21 cellular contexts compared by ENCODE assay signal in genomic region chr9:110133059-110133458, GRCh38.
DNase-seq lines count a peak whose midpoint lies in the region; FAIRE-seq and TF ChIP-seq lines count a peak whose summit lies in the region.
"Had no signal": no experiment of that assay in that cellular context is flagged by ENCODE, and none has a peak within 500 bp of the region (broad histone marks: within the 10 kb centered on the region; RNA-seq: fewer than 3 reads in every experiment).

No MANE protein-coding gene starts in this region.

- TF ChIP-seq EP300 in esophagus muscularis mucosa (IDR thresholded peaks at IDR 0.05) = no peak

- H3K4me1 ChIP-seq in GM23248 (ENCODE audit: insufficient read depth) (peaks cover 48% of the 10 kb centered on the region), esophagus muscularis mucosa (peaks cover 80 to 89% (median 81%) of the 10 kb centered on the region in 4 donors), osteoblast (ENCODE audit: insufficient read depth, low read length) (peaks cover 41% of the 10 kb centered on the region), small intestine (ENCODE audit: control insufficient read depth in 2 of 2, insufficient read depth in 1 of 2, low read depth in 1 of 2, low read length in 1 of 2) (peaks cover 0 to 4% of the 10 kb centered on the region in 2 donors)

- H3K79me2 ChIP-seq in GM23248 (ENCODE audit: insufficient read depth) (peaks cover 100% of the 10 kb centered on the region), SU-DHL-6 (ENCODE audit: insufficient read depth, low read length) (peaks cover 98% of the 10 kb centered on the region), osteoblast (ENCODE audit: insufficient read depth, low read length) (peaks cover 98% of the 10 kb centered on the region)

- FAIRE-seq in small intestine (lab: Jason Lieb, UNC) = no peak
- FAIRE-seq: frontal cortex, HepG2 had no signal

- H3K4me3 ChIP-seq in GM23248 = no peak overlapping the region
- H3K4me3 ChIP-seq in SU-DHL-6 (ENCODE audit: insufficient read depth, low read length, poor library complexity, severe bottlenecking) = no peak overlapping the region
- no peak overlapping the region for H3K4me3 ChIP-seq in esophagus muscularis mucosa
- no peak overlapping the region for H3K4me3 ChIP-seq in osteoblast (ENCODE audit: insufficient read depth, low read length)
- no peak overlapping the region for H3K4me3 ChIP-seq in small intestine (ENCODE audit: low read depth in 1 of 2, low read length in 2 of 2)
- H3K4me3 ChIP-seq: lower lobe of right lung, ovary had no signal

- intact Hi-C loops in esophagus muscularis mucosa (cut with DNase I) = no loop called here
- intact Hi-C loops in activated CD4-positive, alpha-beta memory T cell treated with anti-CD3 and anti-CD28 coated beads for 36 hours (cut with micrococcal nuclease) = no loop called here

- H3K9me3 ChIP-seq in GM23248 (ENCODE audit: low read depth) (no peaks in the 10 kb centered on the region), SU-DHL-6 (ENCODE audit: insufficient read depth, low read length) (no peaks in the 10 kb centered on the region), esophagus muscularis mucosa (no peaks in the 10 kb centered on the region), osteoblast (ENCODE audit: low read depth, low read length) (no peaks in the 10 kb centered on the region), small intestine (ENCODE audit: control insufficient read depth, low read depth) (no peaks in the 10 kb centered on the region)
- H3K9me3 ChIP-seq: lower lobe of right lung, ovary had no signal

- H3K9me3 Mint-ChIP-seq in activated CD4-positive, alpha-beta memory T cell treated with anti-CD3 and anti-CD28 coated beads for 36 hours = no peaks in the 10 kb centered on the region

- no peaks in the 10 kb centered on the region for H3K9me2 ChIP-seq in GM23248 (ENCODE audit: insufficient read depth)
- H3K9me2 ChIP-seq in SU-DHL-6 (replicated peaks; ENCODE audit: insufficient read depth, low read length) = no peaks in the 10 kb centered on the region

- H2AFZ ChIP-seq in GM23248 (no peak overlapping the region), SU-DHL-6 (ENCODE audit: low read depth, low read length, severe bottlenecking) (no peak overlapping the region), osteoblast (ENCODE audit: low read length) (no peak overlapping the region)

- H3K9ac ChIP-seq in GM23248 (0 out of 2 replicates have a peak overlapping the region, but pooled peaks have one; percentile 3), SU-DHL-6 (ENCODE audit: low read length) (no peak overlapping the region)

- in situ Hi-C loops in GM23248 (cut with MboI) = no loop called here

- H4K20me1 ChIP-seq in GM23248 (ENCODE audit: insufficient read depth) = peaks cover 27% of the 10 kb centered on the region; the same call in 1 of the 2 replicates
- no peaks in the 10 kb centered on the region for H4K20me1 ChIP-seq in SU-DHL-6 (ENCODE audit: low read depth, low read length)
- H4K20me1 ChIP-seq in osteoblast (ENCODE audit: insufficient read depth, low read length) = peaks cover 64% of the 10 kb centered on the region

- CTCF ChIA-PET in activated CD4-positive, alpha-beta memory T cell treated with anti-CD3 and anti-CD28 coated beads for 36 hours (lab: Charles Lee) = interaction anchor here (0.9 kb wide), 1 partner anchor 230 kb away, joined by 3 read pairs; no protein-coding TSS in a partner anchor

- H3K36me3 Mint-ChIP-seq in activated CD4-positive, alpha-beta memory T cell treated with anti-CD3 and anti-CD28 coated beads for 36 hours = peaks cover 21% of the 10 kb centered on the region

- H3K27me3 ChIP-seq in GM23248 (replicated peaks; ENCODE audit: insufficient read depth) = no peaks in the 10 kb centered on the region
- H3K27me3 ChIP-seq in SU-DHL-6 (ENCODE audit: low read length) = no peaks in the 10 kb centered on the region
- H3K27me3 ChIP-seq in esophagus muscularis mucosa = no peaks in the 10 kb centered on the region
- no peaks in the 10 kb centered on the region for H3K27me3 ChIP-seq in osteoblast (ENCODE audit: insufficient read depth, low read length)
- H3K27me3 ChIP-seq in small intestine (ENCODE audit: control insufficient read depth in 2 of 2, insufficient read depth in 2 of 2, low read length in 2 of 2) = no peaks in the 10 kb centered on the region
- H3K27me3 ChIP-seq: ovary had no signal

- WGBS in GM23248 (ENCODE audit: low coverage in 1 of 2, low lambda C conversion rate in 2 of 2, missing lambda C conversion rate in 2 of 2), 2 experiments = 53 to 73% methylated on average over 3 of the region's 3 CpGs
- WGBS in esophagus muscularis mucosa = 49% methylated on average over 3 of the region's 3 CpGs
- 66 to 87% (median 79%) methylated on average over 3 of the region's 3 CpGs for whole genome bisulfite sequencing in small intestine, 3 donors

- H3F3A ChIP-seq in GM23248 (ENCODE audit: insufficient read depth) = peaks cover 75% of the 10 kb centered on the region
- H3F3A ChIP-seq in SU-DHL-6 (ENCODE audit: insufficient read depth) = peaks cover 31% of the 10 kb centered on the region

- no peak for TF ChIP-seq POLR2A in esophagus muscularis mucosa (IDR thresholded peaks at IDR 0.05; ENCODE audit: low read depth)

- no peak for TF ChIP-seq CTCF in SU-DHL-6 (IDR thresholded peaks at IDR 0.05; ENCODE audit: insufficient read depth, low read length, poor library complexity, severe bottlenecking)
- TF ChIP-seq CTCF in esophagus muscularis mucosa (IDR thresholded peaks at IDR 0.05) = no peak
- no peak for TF ChIP-seq CTCF in osteoblast (IDR thresholded peaks at IDR 0.05; ENCODE audit: extremely low read depth, low read depth, low read length)

- H3K36me3 ChIP-seq in GM23248 (ENCODE audit: low read depth) (peaks cover 22% of the 10 kb centered on the region; the same call in 1 of the 2 replicates), SU-DHL-6 (ENCODE audit: low read length) (peaks cover 5% of the 10 kb centered on the region; the same call in 1 of the 2 replicates), esophagus muscularis mucosa (peaks cover 11 to 22% (median 21%) of the 10 kb centered on the region in 4 donors), osteoblast (ENCODE audit: insufficient read depth, low read length) (peaks cover 24% of the 10 kb centered on the region), small intestine (ENCODE audit: control insufficient read depth in 2 of 2, insufficient read depth in 2 of 2, low read length in 2 of 2) (peaks cover 0 to 2% of the 10 kb centered on the region in 2 donors)
- H3K36me3 ChIP-seq: ovary had no signal

- no peaks in the 10 kb centered on the region for H3K27me3 Mint-ChIP-seq in activated CD4-positive, alpha-beta memory T cell treated with anti-CD3 and anti-CD28 coated beads for 36 hours

- H3K27ac Mint-ChIP-seq in activated CD4-positive, alpha-beta memory T cell treated with anti-CD3 and anti-CD28 coated beads for 36 hours = no peak overlapping the region
- H3K27ac Mint-ChIP-seq: activated CD8-positive, alpha-beta T cell treated with anti-CD3 and anti-CD28 coated beads, Interleukin-2, amount 10 ng/mL, durations not matched to agents 7 days and 5 days had no signal

- no peak overlapping the region for H3K4me3 Mint-ChIP-seq in activated CD4-positive, alpha-beta memory T cell treated with anti-CD3 and anti-CD28 coated beads for 36 hours
- H3K4me3 Mint-ChIP-seq: activated CD8-positive, alpha-beta T cell treated with anti-CD3 and anti-CD28 coated beads, Interleukin-2, amount 10 ng/mL, durations not matched to agents 7 days and 5 days had no signal

- peak; percentile 36 for DNase-seq in GM23248
- no peak for DNase-seq in esophagus muscularis mucosa (ENCODE audit: extremely low spot score)
- DNase-seq in osteoblast (ENCODE audit: insufficient read length, low spot score, missing footprints) = no peak
- DNase-seq in activated CD4-positive, alpha-beta memory T cell treated with anti-CD3 and anti-CD28 coated beads for 36 hours = no peak
- no peak for DNase-seq in small intestine
- no peak for DNase-seq in NCI-H2196 treated with DMSO at 0.1 percent for 48 hours (lab: John Stamatoyannopoulos, UW; ENCODE audit: unreplicated experiment)
- no peak for DNase-seq in hypothalamus (lab: John Stamatoyannopoulos, UW)
- DNase-seq: activated CD4-positive, CD25-positive, alpha-beta regulatory T cell; activated CD8-positive, alpha-beta T cell treated with anti-CD3 and anti-CD28 coated beads, Interleukin-2, amount 10 ng/mL, durations not matched to agents 7 days and 5 days; activated naive CD4-positive, alpha-beta T cell; activated T-cell treated with anti-CD3 and anti-CD28 coated beads, Interleukin-2, amount 50 U/mL, for 1 hour; central memory CD4-positive, alpha-beta T cell; lower lobe of right lung; NCI-H1105; ovary; stimulated activated CD4-positive, alpha-beta T cell treated with anti-CD3 and anti-CD28 coated beads, Interleukin-15, amount 100 ng/mL, for 24 hours; substantia nigra; T-helper 2 cell had no signal

- H3K27ac ChIP-seq in GM23248 (peak overlapping the region; percentile 53), SU-DHL-6 (ENCODE audit: low read depth, low read length) (0 out of 2 replicates have a peak overlapping the region, but pooled peaks have one; percentile 19), esophagus muscularis mucosa (replicated peaks in 1 of 4) (peak overlapping the region; percentile 24 to 88 (median 68)), osteoblast (ENCODE audit: low read depth, low read length) (peak overlapping the region; percentile 65), small intestine (ENCODE audit: low read depth in 1 of 2, low read length in 1 of 2) (no peak overlapping the region)
- H3K27ac ChIP-seq: lower lobe of right lung, ovary had no signal

- peaks cover 5% of the 10 kb centered on the region for H3K4me1 Mint-ChIP-seq in activated CD4-positive, alpha-beta memory T cell treated with anti-CD3 and anti-CD28 coated beads for 36 hours (ENCODE audit: low read depth)

- H3K4me2 ChIP-seq in GM23248 (ENCODE audit: unreplicated experiment) (no peak overlapping the region), SU-DHL-6 (ENCODE audit: low read depth, low read length, poor library complexity, severe bottlenecking) (no peak overlapping the region), osteoblast (ENCODE audit: insufficient read depth, low read length) (no peak overlapping the region)

- POLR2A ChIA-PET in activated CD4-positive, alpha-beta memory T cell treated with anti-CD3 and anti-CD28 coated beads for 36 hours (lab: Charles Lee) = no interaction called here

Comparison
In these comparisons a context has a peak if more than half of its experiments do, and no peak if none do; other contexts are left out.
1. H3K27ac ChIP-seq: peak in GM23248 (single experiment), SU-DHL-6 (single experiment), esophagus muscularis mucosa (4 of 4) and osteoblast (single experiment); none in small intestine (0 of 2).